Comparison of ENCODE assay signal across 14 cellular contexts in the genomic region with DNA sequence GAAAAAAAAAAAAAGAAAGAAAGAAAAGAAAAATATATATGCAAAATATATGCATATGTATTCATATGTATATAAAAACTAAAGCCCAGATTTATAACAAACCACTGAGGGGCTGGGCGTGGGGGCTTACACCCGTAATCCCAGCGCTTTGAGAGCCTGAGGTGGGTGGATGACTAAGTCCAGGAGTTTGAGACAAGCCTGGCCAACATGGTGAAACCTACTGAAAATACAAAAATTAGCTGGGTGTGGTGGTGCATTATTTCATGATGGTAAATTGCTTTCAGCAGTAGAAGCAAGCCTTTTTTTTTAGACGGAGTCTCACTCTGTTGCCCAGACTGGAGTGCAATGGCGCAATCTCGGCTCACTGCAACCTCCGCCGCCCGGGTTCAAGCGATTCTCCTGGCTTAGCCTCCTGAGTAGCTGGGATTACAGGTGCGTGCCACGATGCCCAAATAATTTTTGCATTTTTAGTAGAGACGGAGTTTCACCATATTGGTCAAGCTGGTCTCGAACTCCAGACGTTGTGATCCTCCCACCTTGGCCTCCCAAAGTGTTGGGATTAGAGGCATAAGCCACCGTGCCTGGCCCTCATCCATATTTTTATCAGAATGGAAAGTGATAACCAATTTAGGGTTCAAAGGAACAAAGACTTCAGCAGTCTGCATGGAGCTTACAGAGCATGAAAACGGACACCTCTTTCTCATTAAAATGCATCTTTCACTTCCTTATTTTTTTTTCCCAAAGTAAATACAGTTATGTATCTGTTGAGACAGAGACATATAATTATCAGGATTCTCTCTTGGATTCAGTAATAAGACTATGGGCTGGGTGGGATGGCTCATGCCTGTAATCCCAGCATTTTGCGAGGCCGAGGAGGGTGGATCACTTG. TPM values are rescaled to one million over a fixed set of nuclear protein-coding genes. Genes with fewer than 3 reads are reported as not detected.
A peak's percentile ranks its signal among the peaks of the same experiment; 100 is the strongest.
DNase-seq lines count a peak whose midpoint lies in the region; ATAC-seq lines count a peak whose summit lies in the region.
"Had no signal": no experiment of that assay in that cellular context is flagged by ENCODE, and none has a peak within 500 bp of the region (broad histone marks: within the 10 kb centered on the region; RNA-seq: fewer than 3 reads in every experiment).

No MANE protein-coding gene starts in this region.

- no peak overlapping the region for H3K27ac Mint-ChIP-seq in activated T-helper 17 cell treated with anti-CD3 and anti-CD28 coated beads, Interleukin-2, amount 50 U/mL, for 72 hours
- no peak overlapping the region for H3K27ac Mint-ChIP-seq in activated CD4-positive, alpha-beta memory T cell treated with anti-CD3 and anti-CD28 coated beads for 36 hours
- H3K27ac Mint-ChIP-seq in activated CD4-positive, alpha-beta T cell treated with anti-CD3 and anti-CD28 coated beads for 36 hours: no peak overlapping the region
- H3K27ac Mint-ChIP-seq: activated naive CD4-positive, alpha-beta T cell treated with anti-CD3 and anti-CD28 coated beads, Interleukin-2, amount 50 U/mL, for 72 hours had no signal

- no peaks in the 10 kb centered on the region for H3K9me3 Mint-ChIP-seq in activated T-helper 17 cell treated with anti-CD3 and anti-CD28 coated beads, Interleukin-2, amount 50 U/mL, for 72 hours
- no peaks in the 10 kb centered on the region for H3K9me3 Mint-ChIP-seq in activated CD4-positive, alpha-beta memory T cell treated with anti-CD3 and anti-CD28 coated beads for 36 hours
- H3K9me3 Mint-ChIP-seq in activated CD4-positive, alpha-beta T cell treated with anti-CD3 and anti-CD28 coated beads for 36 hours (ENCODE audit: low read depth): no peaks in the 10 kb centered on the region
- H3K9me3 Mint-ChIP-seq: activated naive CD4-positive, alpha-beta T cell treated with anti-CD3 and anti-CD28 coated beads, Interleukin-2, amount 50 U/mL, for 72 hours had no signal

- POLR2A ChIA-PET in activated CD4-positive, alpha-beta memory T cell treated with anti-CD3 and anti-CD28 coated beads for 36 hours (lab: Charles Lee): no interaction called here
- POLR2A ChIA-PET in activated CD4-positive, alpha-beta T cell treated with anti-CD3 and anti-CD28 coated beads for 36 hours (lab: Charles Lee): no interaction called here

- no peaks in the 10 kb centered on the region for H3K4me1 Mint-ChIP-seq in activated T-helper 17 cell treated with anti-CD3 and anti-CD28 coated beads, Interleukin-2, amount 50 U/mL, for 72 hours
- no peaks in the 10 kb centered on the region for H3K4me1 Mint-ChIP-seq in activated CD4-positive, alpha-beta memory T cell treated with anti-CD3 and anti-CD28 coated beads for 36 hours (ENCODE audit: low read depth)
- no peaks in the 10 kb centered on the region for H3K4me1 Mint-ChIP-seq in activated CD4-positive, alpha-beta T cell treated with anti-CD3 and anti-CD28 coated beads for 36 hours

- no peaks in the 10 kb centered on the region for H3K27me3 Mint-ChIP-seq in activated T-helper 17 cell treated with anti-CD3 and anti-CD28 coated beads, Interleukin-2, amount 50 U/mL, for 72 hours
- H3K27me3 Mint-ChIP-seq in activated CD4-positive, alpha-beta memory T cell treated with anti-CD3 and anti-CD28 coated beads for 36 hours: peaks cover 1% of the 10 kb centered on the region
- no peaks in the 10 kb centered on the region for H3K27me3 Mint-ChIP-seq in activated CD4-positive, alpha-beta T cell treated with anti-CD3 and anti-CD28 coated beads for 36 hours

- peak; percentile 54 for DNase-seq in germinal center (ENCODE audit: low spot score)
- no peak for DNase-seq in activated CD4-positive, alpha-beta memory T cell treated with anti-CD3 and anti-CD28 coated beads for 36 hours
- DNase-seq in activated CD4-positive, alpha-beta T cell treated with anti-CD3 and anti-CD28 coated beads for 36 hours: no peak
- DNase-seq in activated CD4-positive, alpha-beta T cell treated with anti-CD3 and anti-CD28 coated beads for 48 hours: no peak
- DNase-seq: dermis blood vessel endothelial cell, gastrocnemius medialis, left colon, NCI-H2171 treated with DMSO at 0.1 percent for 48 hours, SHP77 treated with DMSO at 0.1 percent for 48 hours had no signal

- ATAC-seq in GM18907 (IDR thresholded peaks at IDR 0.05; ENCODE audit: unreplicated experiment) (peak; percentile 80), HG02571 (IDR thresholded peaks at IDR 0.05; ENCODE audit: unreplicated experiment) (peak; percentile 60), HG03354 (IDR thresholded peaks at IDR 0.05; ENCODE audit: poor library complexity, severe bottlenecking, unreplicated experiment) (peak; percentile 80)
- no peak for ATAC-seq in activated T-helper 17 cell treated with anti-CD3 and anti-CD28 coated beads, Interleukin-2, amount 50 U/mL, for 72 hours (replicated peaks)
- ATAC-seq in activated CD4-positive, alpha-beta T cell treated with anti-CD3 and anti-CD28 coated beads for 36 hours: no peak
- ATAC-seq: activated naive CD4-positive, alpha-beta T cell treated with anti-CD3 and anti-CD28 coated beads, Interleukin-2, amount 50 U/mL, for 72 hours; gastrocnemius medialis; left colon had no signal

- H3K36me3 Mint-ChIP-seq in activated T-helper 17 cell treated with anti-CD3 and anti-CD28 coated beads, Interleukin-2, amount 50 U/mL, for 72 hours (ENCODE audit: low read depth): no peaks in the 10 kb centered on the region
- H3K36me3 Mint-ChIP-seq in activated CD4-positive, alpha-beta memory T cell treated with anti-CD3 and anti-CD28 coated beads for 36 hours: no peaks in the 10 kb centered on the region
- H3K36me3 Mint-ChIP-seq in activated CD4-positive, alpha-beta T cell treated with anti-CD3 and anti-CD28 coated beads for 36 hours (ENCODE audit: low read depth): no peaks in the 10 kb centered on the region
- H3K36me3 Mint-ChIP-seq: activated naive CD4-positive, alpha-beta T cell treated with anti-CD3 and anti-CD28 coated beads, Interleukin-2, amount 50 U/mL, for 72 hours had no signal

- H3K4me3 Mint-ChIP-seq in activated T-helper 17 cell treated with anti-CD3 and anti-CD28 coated beads, Interleukin-2, amount 50 U/mL, for 72 hours: no peak overlapping the region
- H3K4me3 Mint-ChIP-seq in activated CD4-positive, alpha-beta memory T cell treated with anti-CD3 and anti-CD28 coated beads for 36 hours: no peak overlapping the region
- H3K4me3 Mint-ChIP-seq in activated CD4-positive, alpha-beta T cell treated with anti-CD3 and anti-CD28 coated beads for 36 hours: no peak overlapping the region

- intact Hi-C loops in activated CD4-positive, alpha-beta memory T cell treated with anti-CD3 and anti-CD28 coated beads for 36 hours (cut with micrococcal nuclease): no loop called here
- intact Hi-C loops in activated CD4-positive, alpha-beta T cell treated with anti-CD3 and anti-CD28 coated beads for 36 hours (cut with DNase I, micrococcal nuclease): no loop called here

- CTCF ChIA-PET in activated CD4-positive, alpha-beta memory T cell treated with anti-CD3 and anti-CD28 coated beads for 36 hours (lab: Charles Lee): no interaction called here
- CTCF ChIA-PET in activated CD4-positive, alpha-beta T cell treated with anti-CD3 and anti-CD28 coated beads for 36 hours (lab: Charles Lee): interaction anchor here (0.6 kb wide), 1 partner anchor 75 kb away, joined by 3 read pairs; no protein-coding TSS in a partner anchor

RNA-seq across cellular contexts. Expression of a gene that starts 27.7 kb away (rescaled TPM):
- 10 to 100 TPM; 16.6 to 21.2 TPM for total RNA-seq in activated T-helper 17 cell treated with anti-CD3 and anti-CD28 coated beads, Interleukin-2, amount 50 U/mL, for 72 hours
- total RNA-seq in activated CD4-positive, alpha-beta memory T cell treated with anti-CD3 and anti-CD28 coated beads for 36 hours: 10 to 100 TPM; 18.6 to 19.9 TPM
- total RNA-seq in activated CD4-positive, alpha-beta T cell treated with anti-CD3 and anti-CD28 coated beads for 36 hours: 10 to 100 TPM; 18.5 to 21.9 TPM

RNA-seq across cellular contexts. Expression of a gene that starts 34.8 kb away (rescaled TPM):
- 10 to 100 TPM; 88.5 to 91.3 TPM for total RNA-seq in activated T-helper 17 cell treated with anti-CD3 and anti-CD28 coated beads, Interleukin-2, amount 50 U/mL, for 72 hours
- total RNA-seq in activated CD4-positive, alpha-beta memory T cell treated with anti-CD3 and anti-CD28 coated beads for 36 hours: 10 to 100 TPM; 97.8 to 97.9 TPM
- total RNA-seq in activated CD4-positive, alpha-beta T cell treated with anti-CD3 and anti-CD28 coated beads for 36 hours: 100 to 1,000 TPM in 1 of 2 experiments, 10 to 100 TPM in 1; 96.8 to 115 TPM

Comparison
In these comparisons a context has a peak if more than half of its experiments do, and no peak if none do; other contexts are left out.
1. ATAC-seq: peak in GM18907 (single experiment), HG02571 (single experiment) and HG03354 (single experiment); none in activated T-helper 17 cell treated with anti-CD3 and anti-CD28 coated beads, Interleukin-2, amount 50 U/mL, for 72 hours (single experiment) and activated CD4-positive, alpha-beta T cell treated with anti-CD3 and anti-CD28 coated beads for 36 hours (single experiment).